In genomic region chr18:39841133-39842041, GRCh38 we compare ENCODE assay signal across 1 cellular context.
TF ChIP-seq lines count a peak whose summit lies in the region.

No MANE protein-coding gene starts in this region.

TF ChIP-seq in WTC11, 78 proteins besides CTCF, POLR2A, EP300 and RAD21 (continued from another document and continues in another):
- TF ChIP-seq E2F5 (CRISPR knock-in tag; IDR thresholded peaks at IDR 0.05) (peak; percentile 72; the same call in 1 of the 2 replicates), STAT6 (CRISPR knock-in tag; conservative IDR thresholded peaks at IDR 0.05; ENCODE audit: low read depth) (0 out of 2 replicates have a peak, but pooled peaks have one; percentile 73), HMGA2 (CRISPR knock-in tag; IDR thresholded peaks at IDR 0.05) (no peak), MLX (CRISPR knock-in tag; IDR thresholded peaks at IDR 0.05) (no peak), ATF6 (CRISPR knock-in tag; IDR thresholded peaks at IDR 0.05) (no peak), NFYB (CRISPR knock-in tag; conservative IDR thresholded peaks at IDR 0.05; ENCODE audit: low read depth) (no peak), ELF4 (CRISPR knock-in tag; IDR thresholded peaks at IDR 0.05; ENCODE audit: low read depth) (no peak), NFE2L1 (CRISPR knock-in tag; IDR thresholded peaks at IDR 0.05) (no peak), ETV6 (CRISPR knock-in tag; IDR thresholded peaks at IDR 0.05) (peak; percentile 81; the same call in 1 of the 2 replicates), EMX1 (CRISPR knock-in tag; IDR thresholded peaks at IDR 0.05) (no peak), ZNF138 (CRISPR knock-in tag; conservative IDR thresholded peaks at IDR 0.05) (0 out of 2 replicates have a peak, but pooled peaks have one; percentile 59), SMAD3 (CRISPR knock-in tag; IDR thresholded peaks at IDR 0.05; ENCODE audit: borderline replicate concordance) (peak; percentile 82; the same call in 1 of the 2 replicates), RELA (CRISPR knock-in tag; IDR thresholded peaks at IDR 0.05; ENCODE audit: borderline replicate concordance) (no peak), ZNF121 (CRISPR knock-in tag; IDR thresholded peaks at IDR 0.05) (no peak), ZBTB43 (CRISPR knock-in tag; IDR thresholded peaks at IDR 0.05) (no peak)
- TF ChIP-seq, protein P1, sequence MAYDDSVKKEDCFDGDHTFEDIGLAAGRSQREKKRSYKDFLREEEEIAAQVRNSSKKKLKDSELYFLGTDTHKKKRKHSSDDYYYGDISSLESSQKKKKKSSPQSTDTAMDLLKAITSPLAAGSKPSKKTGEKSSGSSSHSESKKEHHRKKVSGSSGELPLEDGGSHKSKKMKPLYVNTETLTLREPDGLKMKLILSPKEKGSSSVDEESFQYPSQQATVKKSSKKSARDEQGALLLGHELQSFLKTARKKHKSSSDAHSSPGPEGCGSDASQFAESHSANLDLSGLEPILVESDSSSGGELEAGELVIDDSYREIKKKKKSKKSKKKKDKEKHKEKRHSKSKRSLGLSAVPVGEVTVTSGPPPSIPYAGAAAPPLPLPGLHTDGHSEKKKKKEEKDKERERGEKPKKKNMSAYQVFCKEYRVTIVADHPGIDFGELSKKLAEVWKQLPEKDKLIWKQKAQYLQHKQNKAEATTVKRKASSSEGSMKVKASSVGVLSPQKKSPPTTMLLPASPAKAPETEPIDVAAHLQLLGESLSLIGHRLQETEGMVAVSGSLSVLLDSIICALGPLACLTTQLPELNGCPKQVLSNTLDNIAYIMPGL (CRISPR knock-in tag; IDR thresholded peaks at IDR 0.05) = peak; percentile 59; the same call in 1 of the 2 replicates
- TF ChIP-seq, protein P2, sequence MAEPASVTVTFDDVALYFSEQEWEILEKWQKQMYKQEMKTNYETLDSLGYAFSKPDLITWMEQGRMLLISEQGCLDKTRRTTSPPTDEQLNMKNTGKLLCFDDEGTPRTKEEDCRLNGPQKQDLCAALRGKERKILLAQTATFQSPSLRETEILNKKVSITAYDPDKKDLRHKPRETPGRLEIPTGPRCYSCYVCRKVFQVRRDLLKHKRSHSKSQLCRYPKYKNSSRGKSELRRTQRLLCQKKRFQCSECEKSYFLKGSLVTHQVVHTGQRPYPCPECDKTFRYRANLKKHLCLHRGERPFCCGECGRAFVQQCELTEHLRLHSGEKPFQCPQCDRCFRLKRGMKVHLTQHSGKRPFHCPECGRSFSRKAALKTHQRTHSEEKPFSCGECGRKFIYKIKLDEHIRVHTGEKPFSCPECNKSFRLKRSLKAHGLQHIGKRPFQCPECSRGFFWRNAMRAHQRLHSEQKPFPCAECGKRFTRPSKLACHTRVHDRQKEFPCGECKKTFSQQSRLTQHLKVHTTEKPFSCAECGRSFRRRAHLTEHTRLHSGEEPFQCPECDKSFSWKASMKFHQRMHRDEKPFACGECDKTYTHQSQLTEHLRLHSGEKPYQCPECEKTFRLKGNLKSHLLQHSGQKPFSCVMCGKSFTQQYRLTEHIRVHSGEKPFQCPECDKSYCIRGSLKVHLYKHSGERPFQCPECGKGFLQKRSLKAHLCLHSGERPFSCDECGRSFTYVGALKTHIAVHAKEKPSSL (CRISPR knock-in tag; conservative IDR thresholded peaks at IDR 0.05) = no peak
- TF ChIP-seq, protein P3, sequence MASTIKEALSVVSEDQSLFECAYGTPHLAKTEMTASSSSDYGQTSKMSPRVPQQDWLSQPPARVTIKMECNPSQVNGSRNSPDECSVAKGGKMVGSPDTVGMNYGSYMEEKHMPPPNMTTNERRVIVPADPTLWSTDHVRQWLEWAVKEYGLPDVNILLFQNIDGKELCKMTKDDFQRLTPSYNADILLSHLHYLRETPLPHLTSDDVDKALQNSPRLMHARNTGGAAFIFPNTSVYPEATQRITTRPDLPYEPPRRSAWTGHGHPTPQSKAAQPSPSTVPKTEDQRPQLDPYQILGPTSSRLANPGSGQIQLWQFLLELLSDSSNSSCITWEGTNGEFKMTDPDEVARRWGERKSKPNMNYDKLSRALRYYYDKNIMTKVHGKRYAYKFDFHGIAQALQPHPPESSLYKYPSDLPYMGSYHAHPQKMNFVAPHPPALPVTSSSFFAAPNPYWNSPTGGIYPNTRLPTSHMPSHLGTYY (CRISPR knock-in tag; IDR thresholded peaks at IDR 0.05) = no peak
- TF ChIP-seq, protein P4, sequence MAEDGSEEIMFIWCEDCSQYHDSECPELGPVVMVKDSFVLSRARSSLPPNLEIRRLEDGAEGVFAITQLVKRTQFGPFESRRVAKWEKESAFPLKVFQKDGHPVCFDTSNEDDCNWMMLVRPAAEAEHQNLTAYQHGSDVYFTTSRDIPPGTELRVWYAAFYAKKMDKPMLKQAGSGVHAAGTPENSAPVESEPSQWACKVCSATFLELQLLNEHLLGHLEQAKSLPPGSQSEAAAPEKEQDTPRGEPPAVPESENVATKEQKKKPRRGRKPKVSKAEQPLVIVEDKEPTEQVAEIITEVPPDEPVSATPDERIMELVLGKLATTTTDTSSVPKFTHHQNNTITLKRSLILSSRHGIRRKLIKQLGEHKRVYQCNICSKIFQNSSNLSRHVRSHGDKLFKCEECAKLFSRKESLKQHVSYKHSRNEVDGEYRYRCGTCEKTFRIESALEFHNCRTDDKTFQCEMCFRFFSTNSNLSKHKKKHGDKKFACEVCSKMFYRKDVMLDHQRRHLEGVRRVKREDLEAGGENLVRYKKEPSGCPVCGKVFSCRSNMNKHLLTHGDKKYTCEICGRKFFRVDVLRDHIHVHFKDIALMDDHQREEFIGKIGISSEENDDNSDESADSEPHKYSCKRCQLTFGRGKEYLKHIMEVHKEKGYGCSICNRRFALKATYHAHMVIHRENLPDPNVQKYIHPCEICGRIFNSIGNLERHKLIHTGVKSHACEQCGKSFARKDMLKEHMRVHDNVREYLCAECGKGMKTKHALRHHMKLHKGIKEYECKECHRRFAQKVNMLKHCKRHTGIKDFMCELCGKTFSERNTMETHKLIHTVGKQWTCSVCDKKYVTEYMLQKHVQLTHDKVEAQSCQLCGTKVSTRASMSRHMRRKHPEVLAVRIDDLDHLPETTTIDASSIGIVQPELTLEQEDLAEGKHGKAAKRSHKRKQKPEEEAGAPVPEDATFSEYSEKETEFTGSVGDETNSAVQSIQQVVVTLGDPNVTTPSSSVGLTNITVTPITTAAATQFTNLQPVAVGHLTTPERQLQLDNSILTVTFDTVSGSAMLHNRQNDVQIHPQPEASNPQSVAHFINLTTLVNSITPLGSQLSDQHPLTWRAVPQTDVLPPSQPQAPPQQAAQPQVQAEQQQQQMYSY (CRISPR knock-in tag; IDR thresholded peaks at IDR 0.05) = no peak
- TF ChIP-seq, protein P5, sequence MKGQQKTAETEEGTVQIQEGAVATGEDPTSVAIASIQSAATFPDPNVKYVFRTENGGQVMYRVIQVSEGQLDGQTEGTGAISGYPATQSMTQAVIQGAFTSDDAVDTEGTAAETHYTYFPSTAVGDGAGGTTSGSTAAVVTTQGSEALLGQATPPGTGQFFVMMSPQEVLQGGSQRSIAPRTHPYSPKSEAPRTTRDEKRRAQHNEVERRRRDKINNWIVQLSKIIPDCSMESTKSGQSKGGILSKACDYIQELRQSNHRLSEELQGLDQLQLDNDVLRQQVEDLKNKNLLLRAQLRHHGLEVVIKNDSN (CRISPR knock-in tag; IDR thresholded peaks at IDR 0.05) = 0 out of 2 replicates have a peak, but pooled peaks have one; percentile 14
- TF ChIP-seq, protein P6, sequence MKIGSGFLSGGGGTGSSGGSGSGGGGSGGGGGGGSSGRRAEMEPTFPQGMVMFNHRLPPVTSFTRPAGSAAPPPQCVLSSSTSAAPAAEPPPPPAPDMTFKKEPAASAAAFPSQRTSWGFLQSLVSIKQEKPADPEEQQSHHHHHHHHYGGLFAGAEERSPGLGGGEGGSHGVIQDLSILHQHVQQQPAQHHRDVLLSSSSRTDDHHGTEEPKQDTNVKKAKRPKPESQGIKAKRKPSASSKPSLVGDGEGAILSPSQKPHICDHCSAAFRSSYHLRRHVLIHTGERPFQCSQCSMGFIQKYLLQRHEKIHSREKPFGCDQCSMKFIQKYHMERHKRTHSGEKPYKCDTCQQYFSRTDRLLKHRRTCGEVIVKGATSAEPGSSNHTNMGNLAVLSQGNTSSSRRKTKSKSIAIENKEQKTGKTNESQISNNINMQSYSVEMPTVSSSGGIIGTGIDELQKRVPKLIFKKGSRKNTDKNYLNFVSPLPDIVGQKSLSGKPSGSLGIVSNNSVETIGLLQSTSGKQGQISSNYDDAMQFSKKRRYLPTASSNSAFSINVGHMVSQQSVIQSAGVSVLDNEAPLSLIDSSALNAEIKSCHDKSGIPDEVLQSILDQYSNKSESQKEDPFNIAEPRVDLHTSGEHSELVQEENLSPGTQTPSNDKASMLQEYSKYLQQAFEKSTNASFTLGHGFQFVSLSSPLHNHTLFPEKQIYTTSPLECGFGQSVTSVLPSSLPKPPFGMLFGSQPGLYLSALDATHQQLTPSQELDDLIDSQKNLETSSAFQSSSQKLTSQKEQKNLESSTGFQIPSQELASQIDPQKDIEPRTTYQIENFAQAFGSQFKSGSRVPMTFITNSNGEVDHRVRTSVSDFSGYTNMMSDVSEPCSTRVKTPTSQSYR (CRISPR knock-in tag; IDR thresholded peaks at IDR 0.05) = 0 out of 2 replicates have a peak, but pooled peaks have one; percentile 61
- TF ChIP-seq, protein P7, sequence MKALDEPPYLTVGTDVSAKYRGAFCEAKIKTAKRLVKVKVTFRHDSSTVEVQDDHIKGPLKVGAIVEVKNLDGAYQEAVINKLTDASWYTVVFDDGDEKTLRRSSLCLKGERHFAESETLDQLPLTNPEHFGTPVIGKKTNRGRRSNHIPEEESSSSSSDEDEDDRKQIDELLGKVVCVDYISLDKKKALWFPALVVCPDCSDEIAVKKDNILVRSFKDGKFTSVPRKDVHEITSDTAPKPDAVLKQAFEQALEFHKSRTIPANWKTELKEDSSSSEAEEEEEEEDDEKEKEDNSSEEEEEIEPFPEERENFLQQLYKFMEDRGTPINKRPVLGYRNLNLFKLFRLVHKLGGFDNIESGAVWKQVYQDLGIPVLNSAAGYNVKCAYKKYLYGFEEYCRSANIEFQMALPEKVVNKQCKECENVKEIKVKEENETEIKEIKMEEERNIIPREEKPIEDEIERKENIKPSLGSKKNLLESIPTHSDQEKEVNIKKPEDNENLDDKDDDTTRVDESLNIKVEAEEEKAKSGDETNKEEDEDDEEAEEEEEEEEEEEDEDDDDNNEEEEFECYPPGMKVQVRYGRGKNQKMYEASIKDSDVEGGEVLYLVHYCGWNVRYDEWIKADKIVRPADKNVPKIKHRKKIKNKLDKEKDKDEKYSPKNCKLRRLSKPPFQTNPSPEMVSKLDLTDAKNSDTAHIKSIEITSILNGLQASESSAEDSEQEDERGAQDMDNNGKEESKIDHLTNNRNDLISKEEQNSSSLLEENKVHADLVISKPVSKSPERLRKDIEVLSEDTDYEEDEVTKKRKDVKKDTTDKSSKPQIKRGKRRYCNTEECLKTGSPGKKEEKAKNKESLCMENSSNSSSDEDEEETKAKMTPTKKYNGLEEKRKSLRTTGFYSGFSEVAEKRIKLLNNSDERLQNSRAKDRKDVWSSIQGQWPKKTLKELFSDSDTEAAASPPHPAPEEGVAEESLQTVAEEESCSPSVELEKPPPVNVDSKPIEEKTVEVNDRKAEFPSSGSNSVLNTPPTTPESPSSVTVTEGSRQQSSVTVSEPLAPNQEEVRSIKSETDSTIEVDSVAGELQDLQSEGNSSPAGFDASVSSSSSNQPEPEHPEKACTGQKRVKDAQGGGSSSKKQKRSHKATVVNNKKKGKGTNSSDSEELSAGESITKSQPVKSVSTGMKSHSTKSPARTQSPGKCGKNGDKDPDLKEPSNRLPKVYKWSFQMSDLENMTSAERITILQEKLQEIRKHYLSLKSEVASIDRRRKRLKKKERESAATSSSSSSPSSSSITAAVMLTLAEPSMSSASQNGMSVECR (CRISPR knock-in tag; IDR thresholded peaks at IDR 0.05; ENCODE audit: borderline replicate concordance) = 0 out of 2 replicates have a peak, but pooled peaks have one; percentile 61
